ENCODE assay signal across 8 cellular contexts in genomic region chr10:58267713-58268453, GRCh38. TPM values are rescaled to one million over a fixed set of nuclear protein-coding genes. Genes with fewer than 3 reads are reported as not detected.
DNase-seq lines count a peak whose midpoint lies in the region; ATAC-seq and TF ChIP-seq lines count a peak whose summit lies in the region.

Gene IPMK, minus strand, starts transcription at chr10:58267894. Its CDS starts 283 bp downstream, at chr10:58267611.

- peak within 1 kb of the TSS; percentile 78 for H3K4me3 ChIP-seq in CD8-positive, alpha-beta memory T cell (ENCODE audit: low read length)
- H3K4me3 ChIP-seq in HL-60 (replicated peaks; ENCODE audit: insufficient read depth, low read length) (peak within 1 kb of the TSS; percentile 83), endocrine pancreas (ENCODE audit: control insufficient read depth, insufficient read depth, low read length) (peak within 1 kb of the TSS; percentile 96)

- H3K27ac ChIP-seq in CD8-positive, alpha-beta memory T cell (ENCODE audit: low read depth, low read length), result peak within 1 kb of the TSS; percentile 85
- H3K27ac ChIP-seq in HL-60 (replicated peaks), result peak within 1 kb of the TSS; percentile 96

- no peaks in the 10 kb centered on the region for H3K27me3 Mint-ChIP-seq in CD8-positive, alpha-beta memory T cell
- H3K27me3 Mint-ChIP-seq in activated CD8-positive, alpha-beta memory T cell treated with anti-CD3 and anti-CD28 coated beads, Interleukin-2, amount 10 ng/mL, durations not matched to agents 7 days and 5 days, result no peaks in the 10 kb centered on the region
- no peaks in the 10 kb centered on the region for H3K27me3 Mint-ChIP-seq in mesothelial cell of epicardium (ENCODE audit: low read depth)

- H3K9me3 Mint-ChIP-seq in CD8-positive, alpha-beta memory T cell, result no peaks in the 10 kb centered on the region
- H3K9me3 Mint-ChIP-seq in activated CD8-positive, alpha-beta memory T cell treated with anti-CD3 and anti-CD28 coated beads, Interleukin-2, amount 10 ng/mL, durations not matched to agents 7 days and 5 days (ENCODE audit: low read depth), result no peaks in the 10 kb centered on the region
- H3K9me3 Mint-ChIP-seq in mesothelial cell of epicardium, result no peaks in the 10 kb centered on the region

- H3K9ac ChIP-seq in endocrine pancreas (ENCODE audit: control insufficient read depth, insufficient read depth, low read length), result peak within 1 kb of the TSS; percentile 88

- POLR2A ChIA-PET in CD8-positive, alpha-beta memory T cell (lab: Charles Lee), result interaction anchor here (0.6 to 2.5 kb wide), 4 partner anchors 54 to 119 kb away, joined by 3 to 25 read pairs (median 3); partner anchors contain the start of gene TFAM

- H3K9me3 ChIP-seq in CD8-positive, alpha-beta memory T cell (ENCODE audit: low read length), result no peaks in the 10 kb centered on the region
- H3K9me3 ChIP-seq in endocrine pancreas (ENCODE audit: control insufficient read depth, low read length), result no peaks in the 10 kb centered on the region

- peak within 1 kb of the TSS; percentile 96 to 99 (median 98) for H3K27ac Mint-ChIP-seq in CD8-positive, alpha-beta memory T cell
- peak within 1 kb of the TSS; percentile 92 for H3K27ac Mint-ChIP-seq in activated CD8-positive, alpha-beta memory T cell treated with anti-CD3 and anti-CD28 coated beads, Interleukin-2, amount 10 ng/mL, durations not matched to agents 7 days and 5 days
- H3K27ac Mint-ChIP-seq in mesothelial cell of epicardium, result peak within 1 kb of the TSS; percentile 98

- H3K4me3 Mint-ChIP-seq in CD8-positive, alpha-beta memory T cell, result peak within 1 kb of the TSS; percentile 94 to 99 (median 98)
- H3K4me3 Mint-ChIP-seq in activated CD8-positive, alpha-beta memory T cell treated with anti-CD3 and anti-CD28 coated beads, Interleukin-2, amount 10 ng/mL, durations not matched to agents 7 days and 5 days, result peak within 1 kb of the TSS; percentile 91
- H3K4me3 Mint-ChIP-seq in mesothelial cell of epicardium, result peak within 1 kb of the TSS; percentile 95

- peak; percentile 58 for ATAC-seq in GM19467 (IDR thresholded peaks at IDR 0.05; ENCODE audit: unreplicated experiment)
- ATAC-seq in activated CD8-positive, alpha-beta memory T cell treated with anti-CD3 and anti-CD28 coated beads, Interleukin-2, amount 10 ng/mL, durations not matched to agents 7 days and 5 days, result peak; percentile 80

- H3K4me1 ChIP-seq in CD8-positive, alpha-beta memory T cell (ENCODE audit: insufficient read depth, low read length), result peaks cover 32% of the 10 kb centered on the region
- peaks cover 17% of the 10 kb centered on the region for H3K4me1 ChIP-seq in endocrine pancreas (ENCODE audit: control insufficient read depth, insufficient read depth, low read length)

- no peaks in the 10 kb centered on the region for H3K36me3 ChIP-seq in CD8-positive, alpha-beta memory T cell (ENCODE audit: insufficient read depth, low read length)
- no peaks in the 10 kb centered on the region for H3K36me3 ChIP-seq in endocrine pancreas (ENCODE audit: control insufficient read depth, insufficient read depth, low read length)

- peak; percentile 96 to 97 (median 96) for DNase-seq in CD8-positive, alpha-beta memory T cell
- DNase-seq in HL-60 (ENCODE audit: low read depth in 1 of 2, low spot score in 1 of 2) (peak; percentile 84 to 93), NOMO-1 treated with DMSO at 0.1 percent for 48 hours (lab: John Stamatoyannopoulos, UW; ENCODE audit: unreplicated experiment) (peak; percentile 88), mesothelial cell of epicardium (ENCODE audit: low spot score in 2 of 2, unreplicated experiment in 2 of 2) (peak; percentile 76 to 92)
- DNase-seq in activated CD8-positive, alpha-beta memory T cell treated with anti-CD3 and anti-CD28 coated beads, Interleukin-2, amount 10 ng/mL, durations not matched to agents 7 days and 5 days, result peak; percentile 96
- peak; percentile 93 to 95 for DNase-seq in stimulated activated CD8-positive, alpha-beta memory T cell treated with anti-CD3 and anti-CD28 coated beads, Interleukin-15, amount 100 ng/mL, for 48 hours (ENCODE audit: low read depth in 2 of 2)

- no peaks in the 10 kb centered on the region for H3K27me3 ChIP-seq in CD8-positive, alpha-beta memory T cell (ENCODE audit: insufficient read depth, low read length, poor library complexity, severe bottlenecking)
- H3K27me3 ChIP-seq in HL-60 (ENCODE audit: insufficient read depth, poor library complexity, severe bottlenecking) (no peaks in the 10 kb centered on the region), endocrine pancreas (ENCODE audit: control insufficient read depth, insufficient read depth, low read length) (no peaks in the 10 kb centered on the region)

- TF ChIP-seq CTCF in HL-60 (IDR thresholded peaks at IDR 0.05; ENCODE audit: insufficient read depth, low read length), result no peak
- TF ChIP-seq CTCF in mesothelial cell of epicardium (IDR thresholded peaks at IDR 0.05; ENCODE audit: unreplicated experiment), result no peak

- H3K36me3 Mint-ChIP-seq in CD8-positive, alpha-beta memory T cell, result peaks cover 0 to 25% (median 0%) of the 10 kb centered on the region in 3 donors
- peaks cover 8% of the 10 kb centered on the region for H3K36me3 Mint-ChIP-seq in activated CD8-positive, alpha-beta memory T cell treated with anti-CD3 and anti-CD28 coated beads, Interleukin-2, amount 10 ng/mL, durations not matched to agents 7 days and 5 days
- no peaks in the 10 kb centered on the region for H3K36me3 Mint-ChIP-seq in mesothelial cell of epicardium

- CTCF ChIA-PET in CD8-positive, alpha-beta memory T cell (lab: Charles Lee), result interaction anchor here (0.8 to 2.0 kb wide), 7 partner anchors 10 to 134 kb away, joined by 3 to 14 read pairs (median 4); partner anchors contain the start of gene TFAM
- CTCF ChIA-PET in activated CD8-positive, alpha-beta memory T cell treated with anti-CD3 and anti-CD28 coated beads, Interleukin-2, amount 10 ng/mL, durations not matched to agents 7 days and 5 days (lab: Charles Lee), result interaction anchor here (2.4 kb wide), 1 partner anchor 117 kb away, joined by 12 read pairs; the partner anchor contains the start of gene TFAM

- H3K4me1 Mint-ChIP-seq in CD8-positive, alpha-beta memory T cell, result peaks cover 41 to 65% (median 61%) of the 10 kb centered on the region in 3 donors
- H3K4me1 Mint-ChIP-seq in activated CD8-positive, alpha-beta memory T cell treated with anti-CD3 and anti-CD28 coated beads, Interleukin-2, amount 10 ng/mL, durations not matched to agents 7 days and 5 days, result peaks cover 35% of the 10 kb centered on the region
- peaks cover 34% of the 10 kb centered on the region for H3K4me1 Mint-ChIP-seq in mesothelial cell of epicardium

RNA-seq across cellular contexts. Expression of gene IPMK, which starts in this region (rescaled TPM):
- 1 to 10 TPM; 7.0 to 7.6 TPM for total RNA-seq in CD8-positive, alpha-beta memory T cell
- polyA plus RNA-seq in CD8-positive, alpha-beta memory T cell, result 1.6 TPM
- 1 to 10 TPM; 5.2 to 5.7 TPM for total RNA-seq in activated CD8-positive, alpha-beta memory T cell treated with anti-CD3 and anti-CD28 coated beads, Interleukin-2, amount 10 ng/mL, durations not matched to agents 7 days and 5 days
- 4.5 TPM in 3 replicates for total RNA-seq in mesothelial cell of epicardium

Comparison
In these comparisons a context has a peak if more than half of its experiments do, and no peak if none do; other contexts are left out.
1. Peak in every context shown above with its lines: DNase-seq, ATAC-seq, H3K4me3 ChIP-seq and H3K27ac ChIP-seq.